ENCODE assay signal across 18 cellular contexts in genomic region chr5:60415443-60415842, GRCh38.
"Had no signal": no experiment of that assay in that cellular context is flagged by ENCODE, and none has a peak within 500 bp of the region (broad histone marks: within the 10 kb centered on the region; RNA-seq: fewer than 3 reads in every experiment).

No MANE protein-coding gene starts in this region.

- H3K36me3 ChIP-seq: MG63, SJCRH30 had no signal

- H3K27me3 ChIP-seq: MG63, SJCRH30 had no signal

- ATAC-seq: SK-N-SH treated with all-trans-retinoic acid at 6 μM for 48 hours had no signal

- H3K9me3 ChIP-seq: MG63, SJCRH30 had no signal

- H3K4me1 ChIP-seq: SJCRH30 had no signal

- DNase-seq: IMR-90, Karpas-422, KG1, MG63, NCI-H1092, NCI-H1436, NCI-H187 treated with DMSO at 0.1 percent for 48 hours, NCI-H2029 treated with DMSO at 0.1 percent for 48 hours, NCI-H2171 treated with DMSO at 0.1 percent for 48 hours, NCI-H345, NCI-H446 treated with DMSO at 0.1 percent for 48 hours, NCI-H510A treated with DMSO at 0.1 percent for 48 hours, NCI-H526, NCI-H774, RPMI8226, SHP77 treated with DMSO at 0.1 percent for 48 hours, SJCRH30 had no signal

- H3K27ac ChIP-seq: SJCRH30 had no signal

- H3K4me3 ChIP-seq: MG63, SJCRH30 had no signal
